8 cellular contexts compared by ENCODE assay signal in the genomic region with DNA sequence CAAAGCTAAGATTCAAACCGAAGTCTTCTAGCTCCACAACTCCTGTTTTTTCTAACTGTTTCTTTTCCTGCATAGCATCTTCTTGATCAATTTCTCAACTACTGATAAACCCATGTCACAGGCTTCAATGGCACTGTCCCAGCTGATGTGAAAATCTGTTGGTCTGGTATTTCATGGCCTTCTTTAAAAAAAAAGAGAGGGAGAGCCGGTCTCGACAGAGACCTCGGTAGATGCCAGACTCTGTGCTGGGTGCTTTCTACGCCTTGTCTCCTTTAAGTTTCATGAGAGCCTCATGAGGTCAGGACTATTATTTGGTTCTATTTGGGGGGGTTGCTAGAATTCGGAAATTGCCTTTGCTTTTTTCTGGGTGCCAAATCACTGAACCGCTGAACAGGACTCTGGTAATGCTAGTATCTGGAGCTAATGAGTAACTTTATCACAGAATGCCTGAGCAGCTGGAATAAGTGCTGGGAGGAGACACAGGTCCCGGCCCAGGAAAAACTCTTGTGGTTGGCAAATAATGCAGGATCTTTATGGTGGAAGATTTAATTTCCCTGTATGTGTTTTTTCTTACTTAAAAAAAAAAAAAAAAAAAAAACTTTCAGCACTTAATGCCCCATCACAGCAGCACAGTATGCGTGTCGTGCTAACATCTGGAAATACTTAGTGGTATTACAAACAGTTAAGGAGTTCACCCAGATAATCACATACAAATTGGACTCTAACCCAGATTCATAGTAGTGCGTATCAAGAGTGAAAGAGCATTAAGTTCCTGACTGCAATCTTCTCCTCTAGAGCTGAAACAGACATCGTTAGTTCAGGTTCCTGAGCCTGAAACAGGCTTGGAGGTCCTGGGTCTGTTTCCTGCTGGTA.
A peak's percentile ranks its signal among the peaks of the same experiment; 100 is the strongest.
DNase-seq lines count a peak whose midpoint lies in the region; ATAC-seq and TF ChIP-seq lines count a peak whose summit lies in the region.

No MANE protein-coding gene starts in this region.

- H3K27ac ChIP-seq in A673 (ENCODE audit: low read depth, low read length, poor library complexity, severe bottlenecking) (peak overlapping the region; percentile 67), muscle layer of duodenum (ENCODE audit: low read length) (peak overlapping the region; percentile 74)

- DNase-seq in A673 (ENCODE audit: low spot score) (peak; percentile 71), NCI-H1048 (lab: John Stamatoyannopoulos, UW) (peak; percentile 39), fibroblast of gingiva (ENCODE audit: low read depth) (peak; percentile 91), erythroblast (lab: John Stamatoyannopoulos, UW) (no peak)
- no peak for DNase-seq in activated CD4-positive, alpha-beta T cell treated with anti-CD3 and anti-CD28 coated beads, Interleukin-2, amount 50 U/mL, for 48 hours

- TF ChIP-seq POLR2A in erythroblast (IDR thresholded peaks at IDR 0.05; ENCODE audit: low read length), result no peak

- intact Hi-C loops in A673 (cut with micrococcal nuclease; ENCODE audit: unreplicated experiment), result no loop called here

- H3K4me1 ChIP-seq in A673 (ENCODE audit: insufficient read depth, low read length, poor library complexity, severe bottlenecking) (peaks cover 16% of the 10 kb centered on the region), muscle layer of duodenum (ENCODE audit: control insufficient read depth in 1 of 2, insufficient read depth in 2 of 2, low read length in 2 of 2) (peaks cover 6 to 8% of the 10 kb centered on the region in 2 donors)

- H3K4me3 ChIP-seq in A673 (ENCODE audit: low read depth, low read length, poor library complexity, severe bottlenecking), result no peak overlapping the region
- H3K4me3 ChIP-seq in muscle layer of duodenum (ENCODE audit: low read depth in 1 of 2, low read length in 2 of 2), result no peak overlapping the region

- H3K27me3 ChIP-seq in A673 (replicated peaks; ENCODE audit: insufficient read depth, low read depth, low read length, poor library complexity) (no peaks in the 10 kb centered on the region), muscle layer of duodenum (ENCODE audit: low read depth, low read length) (no peaks in the 10 kb centered on the region)

- CTCF ChIA-PET in A673 (lab: Charles Lee), result no interaction called here

- ATAC-seq in GM19463 (IDR thresholded peaks at IDR 0.05; ENCODE audit: unreplicated experiment) (no peak), HG02840 (IDR thresholded peaks at IDR 0.05; ENCODE audit: low FRiP score, unreplicated experiment) (no peak)

- no peaks in the 10 kb centered on the region for H3K9me3 ChIP-seq in A673 (ENCODE audit: low read depth, low read length, poor library complexity, severe bottlenecking)
- no peaks in the 10 kb centered on the region for H3K9me3 ChIP-seq in muscle layer of duodenum (ENCODE audit: control insufficient read depth in 1 of 2, low read length in 2 of 2)

- no peak for TF ChIP-seq CTCF in A673 (conservative IDR thresholded peaks at IDR 0.05; ENCODE audit: low read depth, low read length)

- BruUV-seq in A673 (replicated peaks; lab: Mats Ljungman, UMichigan), result no TSS peak

- POLR2A ChIA-PET in A673 (lab: Charles Lee; ENCODE audit: low non-redundant PET), result no interaction called here

- H3K36me3 ChIP-seq in A673 (ENCODE audit: insufficient read depth, low read length, poor library complexity, severe bottlenecking) (no peaks in the 10 kb centered on the region), muscle layer of duodenum (ENCODE audit: control insufficient read depth in 1 of 2, insufficient read depth in 2 of 2, low read length in 2 of 2) (no peaks in the 10 kb centered on the region)

Comparison
In these comparisons a context has a peak if more than half of its experiments do, and no peak if none do; other contexts are left out.
1. DNase-seq: peak in A673 (single experiment), NCI-H1048 (single experiment) and fibroblast of gingiva (single experiment); none in erythroblast (0 of 2) and activated CD4-positive, alpha-beta T cell treated with anti-CD3 and anti-CD28 coated beads, Interleukin-2, amount 50 U/mL, for 48 hours (0 of 2).